12 cellular contexts compared by ENCODE assay signal in the genomic region with DNA sequence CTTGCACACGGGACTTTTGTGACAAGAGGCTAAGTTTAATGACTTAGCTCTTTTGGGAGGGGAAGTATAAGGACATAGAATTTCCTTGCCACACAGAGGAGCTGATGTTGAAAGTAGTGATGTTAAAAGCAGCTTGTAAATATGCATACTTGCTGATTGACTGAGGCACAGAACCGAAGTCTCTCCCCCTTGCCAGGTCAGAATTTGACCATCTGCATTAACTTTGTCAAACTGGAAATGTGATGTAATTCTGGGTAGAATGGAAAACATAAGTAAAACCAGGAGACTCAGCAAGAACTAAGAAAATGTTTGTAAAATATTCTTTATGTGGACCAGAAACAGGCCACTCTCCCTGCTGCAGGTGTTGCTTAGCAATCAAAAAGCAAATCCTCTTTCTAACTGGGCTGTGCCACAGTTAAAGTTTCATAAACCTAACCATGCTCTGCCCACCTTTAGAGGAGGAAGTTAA.
DNase-seq lines count a peak whose midpoint lies in the region; ATAC-seq, FAIRE-seq and TF ChIP-seq lines count a peak whose summit lies in the region.
"Had no signal": no experiment of that assay in that cellular context is flagged by ENCODE, and none has a peak within 500 bp of the region (broad histone marks: within the 10 kb centered on the region; RNA-seq: fewer than 3 reads in every experiment).

No MANE protein-coding gene starts in this region.

- POLR2A ChIA-PET in activated CD4-positive, alpha-beta memory T cell treated with anti-CD3 and anti-CD28 coated beads for 36 hours (lab: Charles Lee) = interaction anchor here (0.9 to 1.1 kb wide), 2 partner anchors 13 to 103 kb away, joined by 3 to 4 read pairs; no protein-coding TSS in a partner anchor
- POLR2A ChIA-PET in activated CD4-positive, alpha-beta memory T cell treated with anti-CD3 and anti-CD28 coated beads, Interleukin-2, amount 10 ng/mL, durations not matched to agents 7 days and 5 days (lab: Charles Lee) = no interaction called here

- no peaks in the 10 kb centered on the region for H3K9me3 ChIP-seq in neural progenitor cell (ENCODE audit: low read depth)
- H3K9me3 ChIP-seq: tibial nerve had no signal

- H3K27me3 Mint-ChIP-seq in activated CD4-positive, alpha-beta memory T cell treated with anti-CD3 and anti-CD28 coated beads for 36 hours = no peaks in the 10 kb centered on the region
- H3K27me3 Mint-ChIP-seq in activated CD4-positive, alpha-beta memory T cell treated with anti-CD3 and anti-CD28 coated beads, Interleukin-2, amount 10 ng/mL, durations not matched to agents 7 days and 5 days = no peaks in the 10 kb centered on the region
- no peaks in the 10 kb centered on the region for H3K27me3 Mint-ChIP-seq in neural progenitor cell (ENCODE audit: insufficient read depth, low read depth)

- DNase-seq in activated CD4-positive, alpha-beta memory T cell treated with anti-CD3 and anti-CD28 coated beads for 36 hours = peak; percentile 27
- DNase-seq in activated CD4-positive, alpha-beta memory T cell treated with anti-CD3 and anti-CD28 coated beads, Interleukin-2, amount 10 ng/mL, durations not matched to agents 7 days and 5 days = no peak
- DNase-seq in NOMO-1 treated with dmso at 0.1 percent for 144 hours (lab: John Stamatoyannopoulos, UW; ENCODE audit: unreplicated experiment) (peak; percentile 67), NCI-H2107 treated with DMSO at 0.1 percent for 48 hours (lab: John Stamatoyannopoulos, UW; ENCODE audit: unreplicated experiment) (no peak), neural progenitor cell (ENCODE audit: low spot score) (no peak), urothelium cell line (ENCODE audit: low spot score) (no peak)
- no peak for DNase-seq in stimulated activated naive CD8-positive, alpha-beta T cell treated with anti-CD3 and anti-CD28 coated beads, Interleukin-15, Interleukin-2, amounts not matched to agents 100 U/mL and 50 U/mL, for 24 hours
- DNase-seq: activated CD4-positive, CD25-positive, alpha-beta regulatory T cell treated with anti-CD3 and anti-CD28 coated beads, Interleukin-2, amount 50 U/mL, for 72 hours; NCI-H524 had no signal

- H3K36me3 Mint-ChIP-seq in activated CD4-positive, alpha-beta memory T cell treated with anti-CD3 and anti-CD28 coated beads for 36 hours = peaks cover 9% of the 10 kb centered on the region
- H3K36me3 Mint-ChIP-seq in activated CD4-positive, alpha-beta memory T cell treated with anti-CD3 and anti-CD28 coated beads, Interleukin-2, amount 10 ng/mL, durations not matched to agents 7 days and 5 days (ENCODE audit: low read depth) = peaks cover 11% of the 10 kb centered on the region
- H3K36me3 Mint-ChIP-seq in neural progenitor cell = peaks cover 2% of the 10 kb centered on the region

- no peaks in the 10 kb centered on the region for H3K9me3 Mint-ChIP-seq in activated CD4-positive, alpha-beta memory T cell treated with anti-CD3 and anti-CD28 coated beads for 36 hours
- H3K9me3 Mint-ChIP-seq in activated CD4-positive, alpha-beta memory T cell treated with anti-CD3 and anti-CD28 coated beads, Interleukin-2, amount 10 ng/mL, durations not matched to agents 7 days and 5 days = no peaks in the 10 kb centered on the region
- H3K9me3 Mint-ChIP-seq in neural progenitor cell = no peaks in the 10 kb centered on the region

- peak; percentile 69 for ATAC-seq in HG02623 (IDR thresholded peaks at IDR 0.05; ENCODE audit: unreplicated experiment)
- ATAC-seq in stimulated activated naive CD8-positive, alpha-beta T cell treated with anti-CD3 and anti-CD28 coated beads, Interleukin-15, Interleukin-2, amounts not matched to agents 100 U/mL and 50 U/mL, for 24 hours = peak; percentile 54

- intact Hi-C loops in activated CD4-positive, alpha-beta memory T cell treated with anti-CD3 and anti-CD28 coated beads for 36 hours (cut with micrococcal nuclease) = loop anchor here (1.0 to 5.0 kb wide), 4 partner anchors 17 to 283 kb away; a partner anchor contains a TSS

- H3K4me1 ChIP-seq in neural progenitor cell = peaks cover 9% of the 10 kb centered on the region
- H3K4me1 ChIP-seq: tibial nerve had no signal

- no peak for FAIRE-seq in urothelium cell line (lab: Jason Lieb, UNC)
- FAIRE-seq: frontal cortex had no signal

- H3K27ac Mint-ChIP-seq in activated CD4-positive, alpha-beta memory T cell treated with anti-CD3 and anti-CD28 coated beads for 36 hours = peak overlapping the region; percentile 82
- no peak overlapping the region for H3K27ac Mint-ChIP-seq in activated CD4-positive, alpha-beta memory T cell treated with anti-CD3 and anti-CD28 coated beads, Interleukin-2, amount 10 ng/mL, durations not matched to agents 7 days and 5 days
- H3K27ac Mint-ChIP-seq in neural progenitor cell = no peak overlapping the region

- H3K36me3 ChIP-seq in neural progenitor cell = no peaks in the 10 kb centered on the region

- H3K4me2 ChIP-seq in neural progenitor cell = no peak overlapping the region

- TF ChIP-seq CTCF in neural progenitor cell (IDR thresholded peaks at IDR 0.05) = no peak

- H2AFZ ChIP-seq in neural progenitor cell (replicated peaks) = no peak overlapping the region

- no peaks in the 10 kb centered on the region for H4K20me1 ChIP-seq in neural progenitor cell (ENCODE audit: low read depth)

- no peaks in the 10 kb centered on the region for H3F3A ChIP-seq in neural progenitor cell (ENCODE audit: low read depth)

- no peak overlapping the region for H3K4me3 ChIP-seq in neural progenitor cell
- H3K4me3 ChIP-seq: tibial nerve had no signal

- no peak overlapping the region for H3K9ac ChIP-seq in neural progenitor cell

- H3K27me3 ChIP-seq in neural progenitor cell = no peaks in the 10 kb centered on the region
- H3K27me3 ChIP-seq: tibial nerve had no signal

- no peak overlapping the region for H3K27ac ChIP-seq in neural progenitor cell
- H3K27ac ChIP-seq: tibial nerve had no signal

- H3K79me2 ChIP-seq in neural progenitor cell (ENCODE audit: low read depth) = no peaks in the 10 kb centered on the region

- H3K4me1 Mint-ChIP-seq in activated CD4-positive, alpha-beta memory T cell treated with anti-CD3 and anti-CD28 coated beads for 36 hours (ENCODE audit: low read depth) = peaks cover 41% of the 10 kb centered on the region
- H3K4me1 Mint-ChIP-seq in activated CD4-positive, alpha-beta memory T cell treated with anti-CD3 and anti-CD28 coated beads, Interleukin-2, amount 10 ng/mL, durations not matched to agents 7 days and 5 days = peaks cover 31% of the 10 kb centered on the region
- peaks cover 3% of the 10 kb centered on the region for H3K4me1 Mint-ChIP-seq in neural progenitor cell

- CTCF ChIA-PET in activated CD4-positive, alpha-beta memory T cell treated with anti-CD3 and anti-CD28 coated beads for 36 hours (lab: Charles Lee) = interaction anchor here (0.6 to 1.5 kb wide), 4 partner anchors 62 to 137 kb away, joined by 3 to 4 read pairs (median 3); no protein-coding TSS in a partner anchor
- CTCF ChIA-PET in activated CD4-positive, alpha-beta memory T cell treated with anti-CD3 and anti-CD28 coated beads, Interleukin-2, amount 10 ng/mL, durations not matched to agents 7 days and 5 days (lab: Charles Lee) = no interaction called here

- H3K4me3 Mint-ChIP-seq in activated CD4-positive, alpha-beta memory T cell treated with anti-CD3 and anti-CD28 coated beads for 36 hours = no peak overlapping the region
- H3K4me3 Mint-ChIP-seq in activated CD4-positive, alpha-beta memory T cell treated with anti-CD3 and anti-CD28 coated beads, Interleukin-2, amount 10 ng/mL, durations not matched to agents 7 days and 5 days = no peak overlapping the region
- H3K4me3 Mint-ChIP-seq in neural progenitor cell = no peak overlapping the region

Comparison
In these comparisons a context has a peak if more than half of its experiments do, and no peak if none do; other contexts are left out.
1. DNase-seq: peak in activated CD4-positive, alpha-beta memory T cell treated with anti-CD3 and anti-CD28 coated beads for 36 hours (single experiment) and NOMO-1 treated with dmso at 0.1 percent for 144 hours (single experiment); none in activated CD4-positive, alpha-beta memory T cell treated with anti-CD3 and anti-CD28 coated beads, Interleukin-2, amount 10 ng/mL, durations not matched to agents 7 days and 5 days (single experiment), stimulated activated naive CD8-positive, alpha-beta T cell treated with anti-CD3 and anti-CD28 coated beads, Interleukin-15, Interleukin-2, amounts not matched to agents 100 U/mL and 50 U/mL, for 24 hours (single experiment), NCI-H2107 treated with DMSO at 0.1 percent for 48 hours (single experiment), neural progenitor cell (single experiment) and urothelium cell line (single experiment).